Comparison of ENCODE assay signal across 21 cellular contexts in genomic region chr20:51127713-51128112, GRCh38.
A peak's percentile ranks its signal among the peaks of the same experiment; 100 is the strongest.
DNase-seq lines count a peak whose midpoint lies in the region; ATAC-seq and TF ChIP-seq lines count a peak whose summit lies in the region.
"Had no signal": no experiment of that assay in that cellular context is flagged by ENCODE, and none has a peak within 500 bp of the region (broad histone marks: within the 10 kb centered on the region; RNA-seq: fewer than 3 reads in every experiment).

No MANE protein-coding gene starts in this region.

- ATAC-seq in stimulated activated naive CD8-positive, alpha-beta T cell treated with anti-CD3 and anti-CD28 coated beads, Interleukin-15, Interleukin-2, amounts not matched to agents 100 U/mL and 50 U/mL, for 24 hours, result peak; percentile 41
- ATAC-seq in stimulated activated naive CD8-positive, alpha-beta T cell treated with anti-CD3 and anti-CD28 coated beads, Interleukin-15, amount 100 ng/mL, for 72 hours, result no peak
- no peak for ATAC-seq in memory B cell (ENCODE audit: low read depth)
- ATAC-seq in CD8-positive, alpha-beta T cell, result no peak
- ATAC-seq: HCT116, K562, right lobe of liver had no signal

- no peaks in the 10 kb centered on the region for H4K20me1 ChIP-seq in PC-9 (ENCODE audit: insufficient read depth)

- peak overlapping the region in 1 of 2 donors; percentile 1 for H3K27ac Mint-ChIP-seq in stimulated activated naive CD8-positive, alpha-beta T cell treated with anti-CD3 and anti-CD28 coated beads, Interleukin-15, amount 100 ng/mL, for 72 hours
- H3K27ac Mint-ChIP-seq in memory B cell, result peak overlapping the region; percentile 60
- H3K27ac Mint-ChIP-seq in CD8-positive, alpha-beta T cell, result no peak overlapping the region
- H3K27ac Mint-ChIP-seq: nephron had no signal

- H3K79me2 ChIP-seq in PC-9 (ENCODE audit: low read depth), result no peaks in the 10 kb centered on the region

- BruUV-seq in PC-9 (replicated peaks; lab: Mats Ljungman, UMichigan), result no TSS peak

- H3K27ac ChIP-seq in PC-9 (no peak overlapping the region), coronary artery (no peak overlapping the region), dorsolateral prefrontal cortex (no peak overlapping the region)
- no peak overlapping the region for H3K27ac ChIP-seq in CD8-positive, alpha-beta T cell (ENCODE audit: low read depth, low read length)
- H3K27ac ChIP-seq: right lobe of liver, SJSA1, thyroid gland had no signal

- CTCF ChIA-PET in PC-9 (lab: Charles Lee), result interaction anchor here (0.5 kb wide), 1 partner anchor 334 kb away, joined by 3 read pairs; no protein-coding TSS in a partner anchor
- CTCF ChIA-PET in CD8-positive, alpha-beta T cell (lab: Charles Lee), result no interaction called here

- peaks cover 18% of the 10 kb centered on the region; the same call in 1 of the 2 replicates for H3F3A ChIP-seq in PC-9 (ENCODE audit: insufficient read depth, low read depth)

- H3K4me3 ChIP-seq in PC-9 (no peak overlapping the region), coronary artery (no peak overlapping the region), dorsolateral prefrontal cortex (no peak overlapping the region)
- no peak overlapping the region for H3K4me3 ChIP-seq in CD8-positive, alpha-beta T cell (ENCODE audit: low read depth, low read length)
- H3K4me3 ChIP-seq: K562, right lobe of liver, SJSA1, thyroid gland had no signal

- POLR2A ChIA-PET in PC-9 (lab: Charles Lee; ENCODE audit: unreplicated experiment), result no interaction called here
- POLR2A ChIA-PET in CD8-positive, alpha-beta T cell (lab: Charles Lee), result no interaction called here

- H3K9me3 ChIP-seq in PC-9 (ENCODE audit: insufficient read depth, low read depth), result no peaks in the 10 kb centered on the region
- no peaks in the 10 kb centered on the region for H3K9me3 ChIP-seq in CD8-positive, alpha-beta T cell (ENCODE audit: low read length)
- H3K9me3 ChIP-seq: right lobe of liver, SJSA1, thyroid gland had no signal

- no peak overlapping the region for H3K4me3 Mint-ChIP-seq in stimulated activated naive CD8-positive, alpha-beta T cell treated with anti-CD3 and anti-CD28 coated beads, Interleukin-15, amount 100 ng/mL, for 72 hours
- H3K4me3 Mint-ChIP-seq in memory B cell, result no peak overlapping the region
- no peak overlapping the region for H3K4me3 Mint-ChIP-seq in CD8-positive, alpha-beta T cell
- H3K4me3 Mint-ChIP-seq: central memory CD8-positive, alpha-beta T cell; nephron had no signal

- no peak for TF ChIP-seq CTCF in PC-9 (conservative IDR thresholded peaks at IDR 0.05)
- no peak for TF ChIP-seq CTCF in coronary artery (IDR thresholded peaks at IDR 0.05)
- no peak for TF ChIP-seq CTCF in dorsolateral prefrontal cortex (IDR thresholded peaks at IDR 0.05 in 54 of 56, conservative IDR thresholded peaks at IDR 0.05 in 2 of 56; ENCODE audit: low read depth in 1 of 56, partially characterized antibody in 56 of 56)
- TF ChIP-seq CTCF in CD8-positive, alpha-beta T cell (IDR thresholded peaks at IDR 0.05), result no peak

- no peaks in the 10 kb centered on the region for H3K36me3 Mint-ChIP-seq in memory B cell
- no peaks in the 10 kb centered on the region for H3K36me3 Mint-ChIP-seq in CD8-positive, alpha-beta T cell

- H3K27me3 ChIP-seq in PC-9 (ENCODE audit: insufficient read depth, low read depth), result no peaks in the 10 kb centered on the region
- peaks cover 0 to 10% (median 0%) of the 10 kb centered on the region in 45 donors for H3K27me3 ChIP-seq in dorsolateral prefrontal cortex
- H3K27me3 ChIP-seq in CD8-positive, alpha-beta T cell (ENCODE audit: insufficient read depth, low read length), result no peaks in the 10 kb centered on the region
- H3K27me3 ChIP-seq: right lobe of liver, SJSA1, thyroid gland had no signal

- peaks cover 23% of the 10 kb centered on the region for H3K4me1 Mint-ChIP-seq in stimulated activated naive CD8-positive, alpha-beta T cell treated with anti-CD3 and anti-CD28 coated beads, Interleukin-15, amount 100 ng/mL, for 72 hours
- peaks cover 17% of the 10 kb centered on the region for H3K4me1 Mint-ChIP-seq in memory B cell
- H3K4me1 Mint-ChIP-seq in CD8-positive, alpha-beta T cell (ENCODE audit: low read depth), result peaks cover 8% of the 10 kb centered on the region
- H3K4me1 Mint-ChIP-seq: nephron had no signal

- intact Hi-C loops in PC-9 (cut with micrococcal nuclease; ENCODE audit: unreplicated experiment), result no loop called here
- intact Hi-C loops in dorsolateral prefrontal cortex (cut with DNase I), result no loop called here
- intact Hi-C loops in CD8-positive, alpha-beta T cell (cut with DNase I, micrococcal nuclease), result no loop called here

- no peaks in the 10 kb centered on the region for H3K36me3 ChIP-seq in PC-9 (ENCODE audit: low read depth)
- H3K36me3 ChIP-seq in CD8-positive, alpha-beta T cell (ENCODE audit: insufficient read depth, low read length), result no peaks in the 10 kb centered on the region
- H3K36me3 ChIP-seq: right lobe of liver, SJSA1, thyroid gland had no signal

- 0 out of 2 replicates have a peak overlapping the region, but pooled peaks have one; percentile 10 for H3K4me2 ChIP-seq in PC-9

- peaks cover 36% of the 10 kb centered on the region for H3K27me3 Mint-ChIP-seq in stimulated activated naive CD8-positive, alpha-beta T cell treated with anti-CD3 and anti-CD28 coated beads, Interleukin-15, amount 100 ng/mL, for 72 hours
- peaks cover 6% of the 10 kb centered on the region for H3K27me3 Mint-ChIP-seq in memory B cell
- peaks cover 7% of the 10 kb centered on the region for H3K27me3 Mint-ChIP-seq in CD8-positive, alpha-beta T cell (ENCODE audit: low read depth)

- H3K4me1 ChIP-seq in PC-9 (replicated peaks; ENCODE audit: insufficient read depth), result peaks cover 52% of the 10 kb centered on the region
- H3K4me1 ChIP-seq in CD8-positive, alpha-beta T cell (ENCODE audit: insufficient read depth, low read length), result no peaks in the 10 kb centered on the region
- H3K4me1 ChIP-seq: right lobe of liver, thyroid gland had no signal

- DNase-seq in stimulated activated naive CD8-positive, alpha-beta T cell treated with anti-CD3 and anti-CD28 coated beads, Interleukin-15, Interleukin-2, amounts not matched to agents 100 U/mL and 50 U/mL, for 24 hours, result no peak
- no peak for DNase-seq in stimulated activated naive CD8-positive, alpha-beta T cell treated with anti-CD3 and anti-CD28 coated beads, Interleukin-15, amount 100 ng/mL, for 72 hours
- DNase-seq in PC-9 (no peak), memory B cell (ENCODE audit: low spot score in 2 of 2) (no peak), coronary artery (ENCODE audit: low spot score) (no peak), dorsolateral prefrontal cortex (no peak)
- DNase-seq in CD8-positive, alpha-beta T cell, result no peak
- DNase-seq: AML-193; aorta; effector CD4-positive, alpha-beta T cell; MV-4-11; NCI-H187; NCI-H748 treated with DMSO at 0.1 percent for 48 hours; right lobe of liver; T-helper 2 cell; thyroid gland had no signal

- no peaks in the 10 kb centered on the region for H3K9me2 ChIP-seq in PC-9 (ENCODE audit: insufficient read depth)

- no peak overlapping the region for H2AFZ ChIP-seq in PC-9

- H3K9me3 Mint-ChIP-seq in stimulated activated naive CD8-positive, alpha-beta T cell treated with anti-CD3 and anti-CD28 coated beads, Interleukin-15, amount 100 ng/mL, for 72 hours, result no peaks in the 10 kb centered on the region
- no peaks in the 10 kb centered on the region for H3K9me3 Mint-ChIP-seq in memory B cell
- no peaks in the 10 kb centered on the region for H3K9me3 Mint-ChIP-seq in CD8-positive, alpha-beta T cell
- H3K9me3 Mint-ChIP-seq: central memory CD8-positive, alpha-beta T cell; nephron had no signal
